Comparison of ENCODE assay signal across 9 cellular contexts in the genomic region with DNA sequence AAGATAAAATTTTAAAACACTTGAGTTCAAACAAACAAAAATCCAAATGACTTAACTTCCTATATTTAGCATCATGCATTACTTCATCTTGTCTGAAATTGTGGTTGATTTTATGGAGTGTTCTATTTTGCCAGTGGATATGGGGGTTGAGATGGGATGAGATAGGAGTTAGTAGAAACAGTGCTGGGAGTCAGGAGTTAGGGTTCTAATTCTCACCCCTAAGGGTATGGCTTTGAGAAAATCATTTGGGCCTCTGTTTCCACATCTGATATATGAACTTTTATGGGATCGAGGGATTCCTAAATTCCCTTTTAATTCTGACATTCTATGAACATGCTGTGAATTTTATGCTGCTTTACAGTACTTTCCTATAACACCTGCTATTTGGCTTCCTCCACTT. TPM values are rescaled to one million over a fixed set of nuclear protein-coding genes. Genes with fewer than 3 reads are reported as not detected.
"Had no signal": no experiment of that assay in that cellular context is flagged by ENCODE, and none has a peak within 500 bp of the region (broad histone marks: within the 10 kb centered on the region; RNA-seq: fewer than 3 reads in every experiment).

No MANE protein-coding gene starts in this region.

- FAIRE-seq: HepG2, HTR-8/SVneo, K562 had no signal

- H3K4me3 ChIP-seq: K562 had no signal

- H3K27ac ChIP-seq: HL-60 had no signal

- DNase-seq: IMR-90, KBM-7 had no signal

RNA-seq across cellular contexts. Expression of gene CALCA, which starts 5.3 kb away (rescaled TPM):
- total RNA-seq: HepG2, HT-29, HT1080, IMR-90, K562 had no signal
- polyA plus RNA-seq: HepG2, IgD-negative memory B cell, IMR-90 had no signal
